ENCODE assay signal across 9 cellular contexts in genomic region chr5:172113036-172113435, GRCh38.
A peak's percentile ranks its signal among the peaks of the same experiment; 100 is the strongest.
DNase-seq lines count a peak whose midpoint lies in the region; ATAC-seq and TF ChIP-seq lines count a peak whose summit lies in the region.
"Had no signal": no experiment of that assay in that cellular context is flagged by ENCODE, and none has a peak within 500 bp of the region (broad histone marks: within the 10 kb centered on the region; RNA-seq: fewer than 3 reads in every experiment).

No MANE protein-coding gene starts in this region.

- POLR2A ChIA-PET in naive thymus-derived CD4-positive, alpha-beta T cell (lab: Charles Lee): interaction anchor here (4.6 to 7.6 kb wide), 2 partner anchors 62 to 75 kb away, joined by 57 to 71 read pairs; partner anchors contain the start of gene STK10

- peak; percentile 66 for ATAC-seq in naive thymus-derived CD4-positive, alpha-beta T cell
- ATAC-seq in GM21360 (IDR thresholded peaks at IDR 0.05; ENCODE audit: unreplicated experiment): no peak

- no peaks in the 10 kb centered on the region for H3K9me3 ChIP-seq in naive thymus-derived CD4-positive, alpha-beta T cell (ENCODE audit: control insufficient read depth in 2 of 3, low read length in 3 of 3)
- H3K9me3 ChIP-seq in esophagus muscularis mucosa (no peaks in the 10 kb centered on the region), suprapubic skin (no peaks in the 10 kb centered on the region)

- peaks cover 45 to 82% (median 75%) of the 10 kb centered on the region in 7 donors for H3K4me1 Mint-ChIP-seq in naive thymus-derived CD4-positive, alpha-beta T cell

- peaks cover 61 to 68% of the 10 kb centered on the region in 2 donors for H3K4me1 ChIP-seq in naive thymus-derived CD4-positive, alpha-beta T cell (ENCODE audit: control insufficient read depth in 2 of 2, insufficient read depth in 2 of 2, low read length in 2 of 2)
- H3K4me1 ChIP-seq in esophagus muscularis mucosa: peaks cover 23 to 46% (median 31%) of the 10 kb centered on the region in 4 donors
- H3K4me1 ChIP-seq in suprapubic skin: peaks cover 24% of the 10 kb centered on the region

- H3K9me3 Mint-ChIP-seq in naive thymus-derived CD4-positive, alpha-beta T cell: peaks cover 0 to 4% (median 0%) of the 10 kb centered on the region in 11 donors
- H3K9me3 Mint-ChIP-seq: neural crest cell had no signal

- peaks cover 0 to 43% (median 9%) of the 10 kb centered on the region in 3 experiments for H3K36me3 ChIP-seq in naive thymus-derived CD4-positive, alpha-beta T cell (ENCODE audit: control insufficient read depth in 2 of 3, insufficient read depth in 3 of 3, low read length in 3 of 3)
- H3K36me3 ChIP-seq in esophagus muscularis mucosa: peaks cover 0 to 27% (median 18%) of the 10 kb centered on the region in 4 donors
- no peaks in the 10 kb centered on the region for H3K36me3 ChIP-seq in suprapubic skin

- TF ChIP-seq CTCF in esophagus muscularis mucosa (IDR thresholded peaks at IDR 0.05) (no peak), suprapubic skin (IDR thresholded peaks at IDR 0.05) (no peak)

- peak; percentile 47 for DNase-seq in activated T-cell treated with anti-CD3 and anti-CD28 coated beads for 1 hour (ENCODE audit: low read depth)
- DNase-seq in activated T-cell treated with anti-CD3 and anti-CD28 coated beads for 4 hours: no peak
- peak; percentile 65 for DNase-seq in activated T-cell treated with anti-CD3 and anti-CD28 coated beads for 48 hours (ENCODE audit: low read depth)
- DNase-seq in naive thymus-derived CD4-positive, alpha-beta T cell: peak in 8 of 9 donors; percentile 52 to 88 (median 82)
- DNase-seq in esophagus muscularis mucosa (ENCODE audit: extremely low spot score): no peak
- DNase-seq in suprapubic skin (ENCODE audit: low spot score in 2 of 2): no peak
- no peak for DNase-seq in cerebellar nuclear complex (lab: John Stamatoyannopoulos, UW)

- H3K27me3 Mint-ChIP-seq in naive thymus-derived CD4-positive, alpha-beta T cell: no peaks in the 10 kb centered on the region

- H3K27ac ChIP-seq in naive thymus-derived CD4-positive, alpha-beta T cell (ENCODE audit: low read depth, low read length): peak overlapping the region; percentile 58
- H3K27ac ChIP-seq in esophagus muscularis mucosa (replicated peaks in 1 of 4) (no peak overlapping the region), suprapubic skin (no peak overlapping the region)

- no peak for TF ChIP-seq POLR2A in esophagus muscularis mucosa (IDR thresholded peaks at IDR 0.05; ENCODE audit: low read depth)
- no peak for TF ChIP-seq POLR2A in suprapubic skin (IDR thresholded peaks at IDR 0.05)

- TF ChIP-seq EP300 in esophagus muscularis mucosa (IDR thresholded peaks at IDR 0.05) (no peak), suprapubic skin (IDR thresholded peaks at IDR 0.05) (no peak)

- no peaks in the 10 kb centered on the region for H3K27me3 ChIP-seq in naive thymus-derived CD4-positive, alpha-beta T cell (ENCODE audit: control insufficient read depth in 2 of 2, insufficient read depth in 2 of 2, low read length in 2 of 2)
- H3K27me3 ChIP-seq in esophagus muscularis mucosa (no peaks in the 10 kb centered on the region), suprapubic skin (no peaks in the 10 kb centered on the region)

- intact Hi-C loops in naive thymus-derived CD4-positive, alpha-beta T cell (cut with micrococcal nuclease): loop anchor here (1.0 to 5.0 kb wide), 4 partner anchors 38 to 659 kb away; partner anchors contain the start of gene DUSP1 (in 1 of the 2)
- intact Hi-C loops in esophagus muscularis mucosa (cut with DNase I): no loop called here

- CTCF ChIA-PET in naive thymus-derived CD4-positive, alpha-beta T cell (lab: Charles Lee): interaction anchor here (0.6 kb wide), 2 partner anchors 19 to 86 kb away, joined by 3 to 5 read pairs; no protein-coding TSS in a partner anchor

- 87% methylated on average over 7 of the region's 7 CpGs for WGBS in esophagus muscularis mucosa
- WGBS in suprapubic skin: 88% methylated on average over 7 of the region's 7 CpGs

- peak overlapping the region; percentile 89 to 97 (median 93) for H3K27ac Mint-ChIP-seq in naive thymus-derived CD4-positive, alpha-beta T cell

- peak overlapping the region; percentile 30 to 84 (median 76) for H3K4me3 Mint-ChIP-seq in naive thymus-derived CD4-positive, alpha-beta T cell
- H3K4me3 Mint-ChIP-seq: neural crest cell had no signal

- H3K4me3 ChIP-seq in naive thymus-derived CD4-positive, alpha-beta T cell (ENCODE audit: low read length): peak overlapping the region; percentile 11
- H3K4me3 ChIP-seq in esophagus muscularis mucosa: no peak overlapping the region
- no peak overlapping the region for H3K4me3 ChIP-seq in suprapubic skin

- H3K36me3 Mint-ChIP-seq in naive thymus-derived CD4-positive, alpha-beta T cell: peaks cover 0 to 58% (median 13%) of the 10 kb centered on the region in 5 donors

Comparison
In these comparisons a context has a peak if more than half of its experiments do, and no peak if none do; other contexts are left out.
1. DNase-seq: peak in activated T-cell treated with anti-CD3 and anti-CD28 coated beads for 1 hour (single experiment), activated T-cell treated with anti-CD3 and anti-CD28 coated beads for 48 hours (single experiment) and naive thymus-derived CD4-positive, alpha-beta T cell (8 of 9); none in activated T-cell treated with anti-CD3 and anti-CD28 coated beads for 4 hours (single experiment), esophagus muscularis mucosa (single experiment), suprapubic skin (0 of 2) and cerebellar nuclear complex (0 of 2).